ENCODE assay signal across 1 cellular context in the genomic region with DNA sequence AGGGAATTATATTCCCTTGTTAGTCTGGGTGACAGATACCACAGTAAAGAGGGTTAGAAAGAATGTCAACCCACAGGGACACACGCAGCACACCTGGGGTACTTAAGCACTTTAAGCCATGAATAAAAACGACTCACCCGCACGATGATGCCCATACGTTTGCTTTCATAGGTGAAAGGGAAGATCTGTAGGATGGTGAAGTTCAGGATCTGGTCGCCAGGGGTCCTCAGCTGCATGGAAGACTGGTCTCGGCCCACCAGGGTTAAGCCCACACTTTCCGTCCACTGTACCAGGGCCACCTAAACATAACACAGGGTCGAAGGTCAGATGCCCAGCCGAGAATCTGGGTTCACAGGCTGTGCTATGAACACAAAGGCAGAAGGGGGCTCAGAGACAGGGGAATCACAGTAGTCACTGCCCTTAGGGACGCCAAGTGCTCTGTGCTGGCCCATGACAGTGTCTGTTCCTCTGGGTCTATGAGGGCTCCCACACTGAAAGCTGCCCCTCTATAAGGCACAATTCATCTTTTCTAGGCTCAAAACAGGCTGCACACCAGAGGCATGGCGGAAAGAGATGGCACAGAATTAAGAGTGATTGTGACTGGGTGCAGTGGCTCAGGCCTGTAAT.
TF ChIP-seq lines count a peak whose summit lies in the region.

No MANE protein-coding gene starts in this region.

TF ChIP-seq in K562, 482 proteins besides CTCF, POLR2A, EP300 and RAD21 (continued from another document):
- TF ChIP-seq, protein P1, sequence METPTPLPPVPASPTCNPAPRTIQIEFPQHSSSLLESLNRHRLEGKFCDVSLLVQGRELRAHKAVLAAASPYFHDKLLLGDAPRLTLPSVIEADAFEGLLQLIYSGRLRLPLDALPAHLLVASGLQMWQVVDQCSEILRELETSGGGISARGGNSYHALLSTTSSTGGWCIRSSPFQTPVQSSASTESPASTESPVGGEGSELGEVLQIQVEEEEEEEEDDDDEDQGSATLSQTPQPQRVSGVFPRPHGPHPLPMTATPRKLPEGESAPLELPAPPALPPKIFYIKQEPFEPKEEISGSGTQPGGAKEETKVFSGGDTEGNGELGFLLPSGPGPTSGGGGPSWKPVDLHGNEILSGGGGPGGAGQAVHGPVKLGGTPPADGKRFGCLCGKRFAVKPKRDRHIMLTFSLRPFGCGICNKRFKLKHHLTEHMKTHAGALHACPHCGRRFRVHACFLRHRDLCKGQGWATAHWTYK (CRISPR knock-in tag; IDR thresholded peaks at IDR 0.05): 0 out of 2 replicates have a peak, but pooled peaks have one; percentile 26
- TF ChIP-seq, protein P2, sequence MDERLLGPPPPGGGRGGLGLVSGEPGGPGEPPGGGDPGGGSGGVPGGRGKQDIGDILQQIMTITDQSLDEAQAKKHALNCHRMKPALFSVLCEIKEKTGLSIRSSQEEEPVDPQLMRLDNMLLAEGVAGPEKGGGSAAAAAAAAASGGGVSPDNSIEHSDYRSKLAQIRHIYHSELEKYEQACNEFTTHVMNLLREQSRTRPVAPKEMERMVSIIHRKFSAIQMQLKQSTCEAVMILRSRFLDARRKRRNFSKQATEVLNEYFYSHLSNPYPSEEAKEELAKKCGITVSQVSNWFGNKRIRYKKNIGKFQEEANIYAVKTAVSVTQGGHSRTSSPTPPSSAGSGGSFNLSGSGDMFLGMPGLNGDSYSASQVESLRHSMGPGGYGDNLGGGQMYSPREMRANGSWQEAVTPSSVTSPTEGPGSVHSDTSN (CRISPR knock-in tag; IDR thresholded peaks at IDR 0.05; ENCODE audit: low read depth): no peak
- TF ChIP-seq, protein P2 (tag; conservative IDR thresholded peaks at IDR 0.05; ENCODE audit: low read depth): no peak
- peak; percentile 14 for TF ChIP-seq NEUROD1 (IDR thresholded peaks at IDR 0.05; ENCODE audit: borderline replicate concordance, low read depth, low read length, partially characterized antibody)
- TF ChIP-seq RB1 (IDR thresholded peaks at IDR 0.05; ENCODE audit: low read depth): peak; percentile 57; the same call in 1 of the 2 replicates
- TF ChIP-seq CREM (IDR thresholded peaks at IDR 0.05; ENCODE audit: low read depth): peak; percentile 44; the same call in 1 of the 2 replicates
- TF ChIP-seq, protein P3, sequence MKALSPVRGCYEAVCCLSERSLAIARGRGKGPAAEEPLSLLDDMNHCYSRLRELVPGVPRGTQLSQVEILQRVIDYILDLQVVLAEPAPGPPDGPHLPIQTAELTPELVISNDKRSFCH (CRISPR knock-in tag; IDR thresholded peaks at IDR 0.05): no peak
- TF ChIP-seq, protein P3 (tag; IDR thresholded peaks at IDR 0.05): no peak
- TF ChIP-seq ZNF436 (CRISPR knock-in tag; IDR thresholded peaks at IDR 0.05): no peak
- no peak for TF ChIP-seq CHD2 (IDR thresholded peaks at IDR 0.05; ENCODE audit: low read depth, low read length)
- TF ChIP-seq, protein P4, sequence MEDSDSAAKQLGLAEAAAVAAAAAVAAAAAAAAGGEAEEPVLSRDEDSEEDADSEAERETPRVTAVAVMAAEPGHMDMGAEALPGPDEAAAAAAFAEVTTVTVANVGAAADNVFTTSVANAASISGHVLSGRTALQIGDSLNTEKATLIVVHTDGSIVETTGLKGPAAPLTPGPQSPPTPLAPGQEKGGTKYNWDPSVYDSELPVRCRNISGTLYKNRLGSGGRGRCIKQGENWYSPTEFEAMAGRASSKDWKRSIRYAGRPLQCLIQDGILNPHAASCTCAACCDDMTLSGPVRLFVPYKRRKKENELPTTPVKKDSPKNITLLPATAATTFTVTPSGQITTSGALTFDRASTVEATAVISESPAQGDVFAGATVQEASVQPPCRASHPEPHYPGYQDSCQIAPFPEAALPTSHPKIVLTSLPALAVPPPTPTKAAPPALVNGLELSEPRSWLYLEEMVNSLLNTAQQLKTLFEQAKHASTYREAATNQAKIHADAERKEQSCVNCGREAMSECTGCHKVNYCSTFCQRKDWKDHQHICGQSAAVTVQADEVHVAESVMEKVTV (CRISPR knock-in tag; IDR thresholded peaks at IDR 0.05): peak; percentile 60; the same call in 1 of the 2 replicates
- TF ChIP-seq SMC3 (conservative IDR thresholded peaks at IDR 0.05; ENCODE audit: insufficient read depth, low read depth, low read length): peak; percentile 82
